In genomic region chr1:213829806-213830205, GRCh38 we compare ENCODE assay signal across 1 cellular context.
TF ChIP-seq lines count a peak whose summit lies in the region.

No MANE protein-coding gene starts in this region.

TF ChIP-seq in K562, 482 proteins besides CTCF, POLR2A, EP300 and RAD21 (continued from another document):
- TF ChIP-seq ZNF76 (CRISPR knock-in tag; IDR thresholded peaks at IDR 0.05; ENCODE audit: borderline replicate concordance) (no peak), MNT (conservative IDR thresholded peaks at IDR 0.05) (no peak), FIP1L1 (IDR thresholded peaks at IDR 0.05; ENCODE audit: low read depth, low read length, poor library complexity, severe bottlenecking) (no peak)
